Comparison of ENCODE assay signal across 19 cellular contexts in the genomic region with DNA sequence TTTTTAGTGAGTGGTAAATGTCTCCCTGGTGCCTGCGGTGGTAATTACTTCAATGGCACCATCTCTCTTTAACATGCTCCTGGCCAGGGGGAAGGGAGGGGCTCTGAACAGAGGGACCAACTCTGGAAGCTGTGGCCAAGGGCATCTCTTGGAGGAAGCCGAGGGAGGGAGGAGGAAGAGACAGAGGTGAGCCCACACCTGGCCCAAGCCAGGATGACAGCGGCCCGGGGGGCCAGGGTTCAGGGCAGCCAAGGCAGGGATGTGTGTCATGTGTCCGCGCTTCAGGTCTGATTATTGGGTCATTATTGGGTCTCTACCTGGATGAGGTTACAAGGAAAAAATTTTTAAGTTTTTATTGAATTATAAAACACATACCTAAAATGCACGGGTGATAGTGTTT.
"Had no signal": no experiment of that assay in that cellular context is flagged by ENCODE, and none has a peak within 500 bp of the region (broad histone marks: within the 10 kb centered on the region; RNA-seq: fewer than 3 reads in every experiment).

No MANE protein-coding gene starts in this region.

- H3K9me3 ChIP-seq: adrenal gland, ascending aorta, sigmoid colon, upper lobe of right lung had no signal

- H3K4me3 ChIP-seq: adrenal gland, ascending aorta, dorsolateral prefrontal cortex, sigmoid colon, smooth muscle cell, upper lobe of right lung had no signal

- H3K4me1 ChIP-seq: adrenal gland, ascending aorta, sigmoid colon, upper lobe of right lung had no signal

- H3K36me3 ChIP-seq: adrenal gland, ascending aorta, brain microvascular endothelial cell, sigmoid colon, upper lobe of right lung had no signal

- H3K27ac ChIP-seq: adrenal gland, ascending aorta, brain microvascular endothelial cell, dorsolateral prefrontal cortex, sigmoid colon, upper lobe of right lung had no signal

- DNase-seq: activated CD4-positive, alpha-beta T cell treated with anti-CD3 and anti-CD28 coated beads for 1 hour; activated CD4-positive, alpha-beta T cell treated with anti-CD3 and anti-CD28 coated beads, Interleukin-2, amount 50 U/mL, for 1 hour; activated CD8-positive, alpha-beta T cell treated with anti-CD3 and anti-CD28 coated beads, Interleukin-2, amount 10 ng/mL, durations not matched to agents 7 days and 5 days; activated naive CD4-positive, alpha-beta T cell; adrenal gland; brain microvascular endothelial cell; central memory CD4-positive, alpha-beta T cell; dorsolateral prefrontal cortex; effector memory CD8-positive, alpha-beta T cell; foreskin melanocyte; naive thymus-derived CD8-positive, alpha-beta T cell; retina; sigmoid colon; stimulated activated CD4-positive, alpha-beta T cell treated with anti-CD3 and anti-CD28 coated beads, Interleukin-4, amount 100 ng/mL, for 24 hours; stimulated activated naive CD8-positive, alpha-beta T cell treated with anti-CD3 and anti-CD28 coated beads, Interleukin-15, Interleukin-2, amounts not matched to agents 100 U/mL and 50 U/mL, for 24 hours; T-helper 9 cell; upper lobe of right lung had no signal

- H3K27me3 ChIP-seq: adrenal gland, ascending aorta, brain microvascular endothelial cell had no signal
